In genomic region chr5:76402251-76402879, GRCh38 we compare ENCODE assay signal across 8 cellular contexts. TPM values are rescaled to one million over a fixed set of nuclear protein-coding genes. Genes with fewer than 3 reads are reported as not detected.
A peak's percentile ranks its signal among the peaks of the same experiment; 100 is the strongest.
DNase-seq lines count a peak whose midpoint lies in the region; ATAC-seq, FAIRE-seq and TF ChIP-seq lines count a peak whose summit lies in the region.

No MANE protein-coding gene starts in this region.

- TF ChIP-seq POLR2A in gastroesophageal sphincter (IDR thresholded peaks at IDR 0.05) = no peak
- TF ChIP-seq POLR2A in prostate gland (IDR thresholded peaks at IDR 0.05) = no peak

- no peaks in the 10 kb centered on the region for H3K27me3 Mint-ChIP-seq in activated T-cell treated with anti-CD3 and anti-CD28 coated beads, Interleukin-2, amount 50 U/mL, for 24 hours

- no peaks in the 10 kb centered on the region for H3K36me3 ChIP-seq in NT2/D1 (ENCODE audit: insufficient read depth, insufficient read length, low read length)
- H3K36me3 ChIP-seq in gastroesophageal sphincter = no peaks in the 10 kb centered on the region
- no peaks in the 10 kb centered on the region for H3K36me3 ChIP-seq in prostate gland

- H3K9me3 ChIP-seq in NT2/D1 (ENCODE audit: insufficient read depth, low read length) (no peaks in the 10 kb centered on the region), gastroesophageal sphincter (no peaks in the 10 kb centered on the region), prostate gland (no peaks in the 10 kb centered on the region)

- peaks cover 22% of the 10 kb centered on the region for H3K36me3 Mint-ChIP-seq in activated T-cell treated with anti-CD3 and anti-CD28 coated beads, Interleukin-2, amount 50 U/mL, for 24 hours (ENCODE audit: low read depth)

- peaks cover 54% of the 10 kb centered on the region for H3K4me1 Mint-ChIP-seq in activated T-cell treated with anti-CD3 and anti-CD28 coated beads, Interleukin-2, amount 50 U/mL, for 24 hours (ENCODE audit: low read depth)

- ATAC-seq in GM18499 (IDR thresholded peaks at IDR 0.05; ENCODE audit: insufficient read depth, unreplicated experiment) (peak; percentile 37), HG02840 (IDR thresholded peaks at IDR 0.05; ENCODE audit: low FRiP score, unreplicated experiment) (peak; percentile 44), gastroesophageal sphincter (no peak)

- no peak for TF ChIP-seq CTCF in gastroesophageal sphincter (IDR thresholded peaks at IDR 0.05)
- TF ChIP-seq CTCF in prostate gland (IDR thresholded peaks at IDR 0.05) = no peak

- DNase-seq in NT2/D1 (ENCODE audit: low read depth, low spot score) (no peak), prostate gland (ENCODE audit: low spot score) (peak; percentile 28), urothelium cell line (ENCODE audit: low spot score) (peak; percentile 29), mesenteric fat pad (ENCODE audit: low spot score) (no peak)
- DNase-seq in activated T-cell treated with anti-CD3 and anti-CD28 coated beads, Interleukin-2, amount 50 U/mL, for 24 hours = peak; percentile 82

- peak overlapping the region; percentile 95 for H3K4me3 Mint-ChIP-seq in activated T-cell treated with anti-CD3 and anti-CD28 coated beads, Interleukin-2, amount 50 U/mL, for 24 hours

- intact Hi-C loops in prostate gland (cut with DNase I) = loop anchor here (5.0 kb wide), 2 partner anchors 140 to 180 kb away; no protein-coding TSS in a partner anchor

- TF ChIP-seq EP300 in gastroesophageal sphincter (IDR thresholded peaks at IDR 0.05) = no peak

- peak overlapping the region; percentile 97 for H3K27ac Mint-ChIP-seq in activated T-cell treated with anti-CD3 and anti-CD28 coated beads, Interleukin-2, amount 50 U/mL, for 24 hours

- no peaks in the 10 kb centered on the region for H3K27me3 ChIP-seq in NT2/D1 (ENCODE audit: insufficient read depth, insufficient read length)
- peaks cover 46% of the 10 kb centered on the region for H3K27me3 ChIP-seq in gastroesophageal sphincter
- no peaks in the 10 kb centered on the region for H3K27me3 ChIP-seq in prostate gland (replicated peaks; ENCODE audit: insufficient read depth)

- H3K27ac ChIP-seq in gastroesophageal sphincter (peak overlapping the region in 3 of 4 donors; percentile 49 to 86 (median 77)), prostate gland (peak overlapping the region; percentile 86 to 90)

- H3K9ac ChIP-seq in NT2/D1 (ENCODE audit: insufficient read length, low read depth) = peak overlapping the region; percentile 86

- WGBS in gastroesophageal sphincter (ENCODE audit: low coverage in 1 of 2), 2 donors = 2 to 5% methylated on average over 16 of the region's 24 CpGs
- WGBS in prostate gland = 3% methylated on average over 24 of the region's 24 CpGs

- H3K4me3 ChIP-seq in NT2/D1 (ENCODE audit: insufficient read length, low read depth) = peak overlapping the region; percentile 80
- peak overlapping the region; percentile 4 to 65 for H3K4me3 ChIP-seq in gastroesophageal sphincter
- peak overlapping the region; percentile 66 to 75 for H3K4me3 ChIP-seq in prostate gland

- no peaks in the 10 kb centered on the region for H3K9me3 Mint-ChIP-seq in activated T-cell treated with anti-CD3 and anti-CD28 coated beads, Interleukin-2, amount 50 U/mL, for 24 hours

- no peak for FAIRE-seq in urothelium cell line (lab: Jason Lieb, UNC)

- peaks cover 4% of the 10 kb centered on the region for H3K4me1 ChIP-seq in NT2/D1 (ENCODE audit: insufficient read depth, insufficient read length)
- H3K4me1 ChIP-seq in gastroesophageal sphincter = peaks cover 0 to 30% (median 4%) of the 10 kb centered on the region in 3 donors
- no peaks in the 10 kb centered on the region for H3K4me1 ChIP-seq in prostate gland (replicated peaks)

RNA-seq across cellular contexts. Expression of gene IQGAP2, which starts 0.7 kb away (rescaled TPM):
- total RNA-seq in gastroesophageal sphincter (10 to 100 TPM; 15.7 to 34.4 (median 25.8) TPM), prostate gland (10 to 100 TPM; 41.5 to 64.9 TPM), mesenteric fat pad (28.5 TPM)

Comparison
In these comparisons a context has a peak if more than half of its experiments do, and no peak if none do; other contexts are left out.
1. DNase-seq: peak in activated T-cell treated with anti-CD3 and anti-CD28 coated beads, Interleukin-2, amount 50 U/mL, for 24 hours (single experiment), prostate gland (single experiment) and urothelium cell line (single experiment); none in NT2/D1 (single experiment) and mesenteric fat pad (single experiment).
2. Peak in every context shown above with its lines, with median percentiles within 50 percentile points of each other: H3K4me3 ChIP-seq.